ENCODE assay signal across 9 cellular contexts in the genomic region with DNA sequence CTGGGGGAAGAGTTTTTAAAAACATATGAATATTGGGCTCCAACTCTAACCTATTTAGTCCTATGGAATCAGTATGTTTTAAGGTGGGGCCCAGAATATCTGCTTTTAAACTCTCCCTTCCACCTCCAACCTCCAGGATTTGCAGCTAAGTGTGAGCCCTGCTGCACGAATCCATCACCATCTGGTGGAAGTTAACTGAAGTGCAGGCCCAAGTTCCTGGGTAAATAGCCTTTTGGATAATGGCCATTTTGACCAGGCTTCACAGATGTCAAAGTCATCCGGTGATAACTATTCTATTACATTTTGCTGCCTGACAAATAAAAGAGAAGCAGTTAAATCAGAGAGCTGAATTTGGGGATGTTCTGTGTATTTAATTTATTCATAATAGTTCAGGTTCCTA. TPM values are rescaled to one million over a fixed set of nuclear protein-coding genes. Genes with fewer than 3 reads are reported as not detected.
DNase-seq lines count a peak whose midpoint lies in the region; ATAC-seq, FAIRE-seq and TF ChIP-seq lines count a peak whose summit lies in the region.
"Had no signal": no experiment of that assay in that cellular context is flagged by ENCODE, and none has a peak within 500 bp of the region (broad histone marks: within the 10 kb centered on the region; RNA-seq: fewer than 3 reads in every experiment).

No MANE protein-coding gene starts in this region.

- TF ChIP-seq CTCF in suprapubic skin (IDR thresholded peaks at IDR 0.05), result peak in 1 of 2 donors; percentile 56

- 8 to 14% (median 8%) methylated on average over 2 of the region's 2 CpGs for WGBS in small intestine, 3 donors
- WGBS in suprapubic skin, result 18% methylated on average over 2 of the region's 2 CpGs

- TF ChIP-seq POLR2A in suprapubic skin (IDR thresholded peaks at IDR 0.05), result no peak

- H3K9me3 ChIP-seq in small intestine (ENCODE audit: control insufficient read depth, low read depth) (no peaks in the 10 kb centered on the region), suprapubic skin (no peaks in the 10 kb centered on the region)

- DNase-seq in AML-193 (lab: John Stamatoyannopoulos, UW) (peak; percentile 3 to 13), NCI-H1105 treated with DMSO at 0.1 percent for 48 hours (lab: John Stamatoyannopoulos, UW) (peak; percentile 69), SW480 (ENCODE audit: low spot score) (peak; percentile 45), head of caudate nucleus (peak in 35 of 42 donors; percentile 4 to 76 (median 43)), small intestine (peak; percentile 16), suprapubic skin (ENCODE audit: low spot score in 2 of 2) (no peak)

- intact Hi-C loops in head of caudate nucleus (cut with DNase I), result no loop called here

- H3K4me3 ChIP-seq in small intestine (ENCODE audit: low read depth in 1 of 2, low read length in 2 of 2) (no peak overlapping the region), suprapubic skin (no peak overlapping the region)

- FAIRE-seq in small intestine (lab: Jason Lieb, UNC), result no peak

- H3K4me1 ChIP-seq in small intestine (ENCODE audit: control insufficient read depth in 2 of 2, insufficient read depth in 1 of 2, low read depth in 1 of 2, low read length in 1 of 2) (no peaks in the 10 kb centered on the region), suprapubic skin (no peaks in the 10 kb centered on the region)

- H3K27me3 ChIP-seq in small intestine (ENCODE audit: control insufficient read depth in 2 of 2, insufficient read depth in 2 of 2, low read length in 2 of 2) (no peaks in the 10 kb centered on the region), suprapubic skin (no peaks in the 10 kb centered on the region)

- no peak overlapping the region for H3K27ac ChIP-seq in small intestine (ENCODE audit: low read depth in 1 of 2, low read length in 1 of 2)
- no peak overlapping the region for H3K27ac ChIP-seq in suprapubic skin

- TF ChIP-seq EP300 in suprapubic skin (IDR thresholded peaks at IDR 0.05), result no peak

- H3K36me3 ChIP-seq in small intestine (ENCODE audit: control insufficient read depth in 2 of 2, insufficient read depth in 2 of 2, low read length in 2 of 2) (no peaks in the 10 kb centered on the region), suprapubic skin (no peaks in the 10 kb centered on the region)

- ATAC-seq in GM18511 (IDR thresholded peaks at IDR 0.05; ENCODE audit: unreplicated experiment) (peak; percentile 90), HG02840 (IDR thresholded peaks at IDR 0.05; ENCODE audit: low FRiP score, unreplicated experiment) (peak; percentile 79)

RNA-seq across cellular contexts. Expression of gene RMST, which starts 58.1 kb away (rescaled TPM):
- not detected for polyA plus RNA-seq in small intestine
- total RNA-seq in suprapubic skin, result not detected
- polyA plus RNA-seq: IgD-negative memory B cell had no signal

Comparison
In these comparisons a context has a peak if more than half of its experiments do, and no peak if none do; other contexts are left out.
1. DNase-seq: peak in AML-193 (2 of 2), NCI-H1105 treated with DMSO at 0.1 percent for 48 hours (single experiment), SW480 (single experiment), head of caudate nucleus (35 of 42) and small intestine (single experiment); none in suprapubic skin (0 of 2).